Comparison of ENCODE assay signal across 8 cellular contexts in the genomic region with DNA sequence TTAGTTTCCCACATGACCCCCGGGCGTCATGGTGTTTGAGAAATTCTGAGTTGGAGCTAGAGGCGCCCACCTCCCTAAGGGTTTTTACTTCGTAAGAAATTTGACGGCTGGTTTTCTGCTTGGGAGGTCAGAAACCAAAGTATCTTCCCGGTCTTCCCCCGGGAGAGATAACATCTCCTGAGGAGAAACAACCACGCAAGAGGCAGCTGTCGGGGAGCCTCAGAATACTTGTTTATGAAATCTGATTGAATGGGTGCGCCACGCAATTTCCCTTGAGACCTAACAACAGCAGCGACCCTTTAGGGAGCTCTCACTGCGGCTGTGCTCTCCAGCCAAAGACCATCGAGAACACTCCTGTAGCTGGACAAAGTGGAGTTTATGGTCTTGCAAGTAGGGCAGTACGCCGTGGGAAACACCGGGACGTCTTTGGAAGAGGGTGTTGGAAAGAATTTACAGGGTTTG. TPM values are rescaled to one million over a fixed set of nuclear protein-coding genes. Genes with fewer than 3 reads are reported as not detected.
DNase-seq lines count a peak whose midpoint lies in the region; ATAC-seq and TF ChIP-seq lines count a peak whose summit lies in the region.

No MANE protein-coding gene starts in this region.

- no peak for TF ChIP-seq EP300 in upper lobe of left lung (IDR thresholded peaks at IDR 0.05)

- H3K9ac ChIP-seq in duodenal mucosa (ENCODE audit: low read depth in 1 of 2, low read length in 2 of 2) (peak overlapping the region; percentile 80 to 95), mesenchymal stem cell (ENCODE audit: low read length) (peak overlapping the region; percentile 100)

- peak overlapping the region; percentile 72 for H4K91ac ChIP-seq in mesenchymal stem cell (ENCODE audit: low read length)

- peak overlapping the region; percentile 93 for H4K8ac ChIP-seq in mesenchymal stem cell (ENCODE audit: low read length)

- no peak overlapping the region for H2BK120ac ChIP-seq in mesenchymal stem cell (ENCODE audit: low read depth, low read length)

- H3K27ac ChIP-seq in SJCRH30: peak overlapping the region; percentile 91
- peak overlapping the region; percentile 69 for H3K27ac ChIP-seq in duodenal mucosa (ENCODE audit: low read depth, low read length)
- H3K27ac ChIP-seq in mesenchymal stem cell (ENCODE audit: low read length, poor library complexity, severe bottlenecking): peak overlapping the region; percentile 82
- peak overlapping the region; percentile 94 to 98 (median 96) for H3K27ac ChIP-seq in upper lobe of left lung

- H2BK15ac ChIP-seq in mesenchymal stem cell (ENCODE audit: low read depth, poor library complexity, severe bottlenecking): peak overlapping the region; percentile 63

- peak overlapping the region in 1 of 2 experiments; percentile 84 for H3K23ac ChIP-seq in mesenchymal stem cell (ENCODE audit: low read length in 2 of 2)

- peak; percentile 6 for ATAC-seq in HG02885 (IDR thresholded peaks at IDR 0.05; ENCODE audit: poor library complexity, unreplicated experiment)
- ATAC-seq in upper lobe of left lung (ENCODE audit: low FRiP score in 2 of 2): peak; percentile 1 to 42

- WGBS in mesenchymal stem cell: 2% methylated on average over 18 of the region's 18 CpGs
- WGBS in upper lobe of left lung, 2 donors: 0 to 3% methylated on average over 13 to 18 of the region's 18 CpGs

- DNase-seq in EH (ENCODE audit: low read depth) (peak; percentile 54), SJCRH30 (peak; percentile 71 to 83), mesenchymal stem cell (no peak), upper lobe of left lung (peak in 1 of 2 donors; percentile 31), HT-29 (ENCODE audit: low spot score) (no peak), inferior parietal cortex (ENCODE audit: extremely low spot score) (no peak)

- H3K36me3 ChIP-seq in SJCRH30 (peaks cover 11% of the 10 kb centered on the region), duodenal mucosa (ENCODE audit: control insufficient read depth in 1 of 2, insufficient read depth in 2 of 2, low read length in 2 of 2) (peaks cover 0 to 10% of the 10 kb centered on the region in 2 donors), mesenchymal stem cell (ENCODE audit: control insufficient read depth in 1 of 2, insufficient read depth in 2 of 2, low read depth in 1 of 2, low read length in 2 of 2) (peaks cover 6 to 20% of the 10 kb centered on the region in 2 experiments), upper lobe of left lung (peaks cover 3 to 18% (median 7%) of the 10 kb centered on the region in 4 donors)

- no peak for TF ChIP-seq POLR2A in upper lobe of left lung (IDR thresholded peaks at IDR 0.05)

- H2BK5ac ChIP-seq in mesenchymal stem cell (ENCODE audit: low read depth, low read length, poor library complexity, severe bottlenecking): no peak overlapping the region

- H3K18ac ChIP-seq in mesenchymal stem cell (ENCODE audit: low read depth in 1 of 2, low read length in 2 of 2): peak overlapping the region; percentile 86 to 88

- H3K4ac ChIP-seq in mesenchymal stem cell (ENCODE audit: low read depth in 1 of 2, low read length in 2 of 2): peak overlapping the region in 1 of 2 experiments; percentile 53

- no peaks in the 10 kb centered on the region for H3K79me1 ChIP-seq in mesenchymal stem cell (replicated peaks; ENCODE audit: low read length, poor library complexity, severe bottlenecking)

- H2AK5ac ChIP-seq in mesenchymal stem cell (ENCODE audit: low read length, severe bottlenecking): peak overlapping the region; percentile 32

- H3K14ac ChIP-seq in mesenchymal stem cell (ENCODE audit: low read length in 2 of 2): no peak overlapping the region

- H2AFZ ChIP-seq in mesenchymal stem cell (ENCODE audit: low read depth, low read length): peak overlapping the region; percentile 36

- H3K4me3 ChIP-seq in SJCRH30: peak overlapping the region; percentile 85
- H3K4me3 ChIP-seq in duodenal mucosa (ENCODE audit: low read depth in 1 of 2, low read length in 2 of 2): peak overlapping the region; percentile 79 to 83
- peak overlapping the region; percentile 47 to 98 for H3K4me3 ChIP-seq in mesenchymal stem cell (ENCODE audit: insufficient read depth in 1 of 2, low read depth in 1 of 2, low read length in 2 of 2)
- peak overlapping the region; percentile 2 to 88 (median 70) for H3K4me3 ChIP-seq in upper lobe of left lung

- peak overlapping the region; percentile 99 for H3K4me2 ChIP-seq in mesenchymal stem cell (ENCODE audit: low read length, poor library complexity, severe bottlenecking)

- H3K9me3 ChIP-seq in SJCRH30 (replicated peaks): no peaks in the 10 kb centered on the region
- H3K9me3 ChIP-seq in duodenal mucosa (ENCODE audit: control insufficient read depth in 1 of 2, low read length in 2 of 2): no peaks in the 10 kb centered on the region
- H3K9me3 ChIP-seq in mesenchymal stem cell (ENCODE audit: control insufficient read depth, low read length): no peaks in the 10 kb centered on the region
- no peaks in the 10 kb centered on the region for H3K9me3 ChIP-seq in upper lobe of left lung

- no peak for TF ChIP-seq CTCF in upper lobe of left lung (IDR thresholded peaks at IDR 0.05)

- no peaks in the 10 kb centered on the region for H3K27me3 ChIP-seq in SJCRH30
- no peaks in the 10 kb centered on the region for H3K27me3 ChIP-seq in duodenal mucosa (ENCODE audit: control insufficient read depth in 1 of 2, insufficient read depth in 2 of 2, low read length in 2 of 2)
- no peaks in the 10 kb centered on the region for H3K27me3 ChIP-seq in mesenchymal stem cell (ENCODE audit: control insufficient read depth in 1 of 2, insufficient read depth in 1 of 2, low read length in 2 of 2)
- H3K27me3 ChIP-seq in upper lobe of left lung: no peaks in the 10 kb centered on the region

- peaks cover 6% of the 10 kb centered on the region; the same call in 1 of the 2 replicates for H3K4me1 ChIP-seq in SJCRH30
- H3K4me1 ChIP-seq in duodenal mucosa (ENCODE audit: control insufficient read depth in 1 of 2, insufficient read depth in 2 of 2, low read length in 2 of 2): peaks cover 22 to 25% of the 10 kb centered on the region in 2 donors
- peaks cover 5% of the 10 kb centered on the region for H3K4me1 ChIP-seq in mesenchymal stem cell (ENCODE audit: control insufficient read depth, insufficient read depth, low read depth, low read length)
- H3K4me1 ChIP-seq in upper lobe of left lung: peaks cover 28 to 36% (median 29%) of the 10 kb centered on the region in 4 donors

- no peak overlapping the region for H2BK12ac ChIP-seq in mesenchymal stem cell (ENCODE audit: low read length in 2 of 2)

RNA-seq across cellular contexts. Expression of a gene that starts 0.6 kb away (rescaled TPM):
- total RNA-seq in SJCRH30 (2014; rRNA removed; shearing (Covaris generic)): 122 and 137 TPM in 2 replicates
- polyA plus RNA-seq in mesenchymal stem cell (2013, experiment 1 of 2): 204 TPM
- 209 TPM for polyA plus RNA-seq in mesenchymal stem cell (2013, experiment 2 of 2)
- 10 to 100 TPM; 28.3 to 76.1 (median 50.3) TPM for total RNA-seq in upper lobe of left lung
- total RNA-seq in HT-29 (2014; rRNA removed; shearing (Covaris generic)): 64.7 and 74.5 TPM in 2 replicates

Comparison
In these comparisons a context has a peak if more than half of its experiments do, and no peak if none do; other contexts are left out.
1. DNase-seq: peak in EH (single experiment) and SJCRH30 (2 of 2); none in mesenchymal stem cell (single experiment), HT-29 (single experiment) and inferior parietal cortex (single experiment).
2. Peak in every context shown above with its lines, with median percentiles within 50 percentile points of each other: H3K27ac ChIP-seq and H3K4me3 ChIP-seq.